In genomic region chr3:174441588-174442316, GRCh38 we compare ENCODE assay signal across 8 cellular contexts.
DNase-seq lines count a peak whose midpoint lies in the region; ATAC-seq and TF ChIP-seq lines count a peak whose summit lies in the region.

No MANE protein-coding gene starts in this region.

- peaks cover 22% of the 10 kb centered on the region for H3K36me3 Mint-ChIP-seq in Calu3 (ENCODE audit: insufficient read depth, unreplicated experiment)
- peaks cover 4% of the 10 kb centered on the region for H3K36me3 Mint-ChIP-seq in T-helper 17 cell (ENCODE audit: low read depth)

- CTCF ChIA-PET in Calu3 (lab: Charles Lee): interaction anchor here (0.9 to 1.7 kb wide), 6 partner anchors 53 to 1988 kb away, joined by 3 to 7 read pairs (median 5); no protein-coding TSS in a partner anchor

- H3K4me3 Mint-ChIP-seq in Calu3 (ENCODE audit: low read depth, unreplicated experiment) (peak overlapping the region; percentile 80), T-helper 17 cell (peak overlapping the region; percentile 73)

- in situ Hi-C loops in GM13976 (cut with MboI; ENCODE audit: low sequenced_read_pairs, unreplicated experiment): no loop called here

- TSS peak; percentile 78 for BruUV-seq in Calu3 (replicated peaks; lab: Mats Ljungman, UMichigan)

- ATAC-seq in T-helper 17 cell: no peak

- TF ChIP-seq CTCF in Calu3 (IDR thresholded peaks at IDR 0.05; ENCODE audit: unreplicated experiment) (no peak), HL-60 (IDR thresholded peaks at IDR 0.05; ENCODE audit: insufficient read depth, low read length) (no peak), foreskin fibroblast (IDR thresholded peaks at IDR 0.05; ENCODE audit: low read depth, low read length) (no peak), retinal pigment epithelial cell (conservative IDR thresholded peaks at IDR 0.05; ENCODE audit: low read depth, low read length) (no peak), GM13976 (IDR thresholded peaks at IDR 0.05; ENCODE audit: borderline replicate concordance, control extremely low read depth, extremely low read depth, insufficient read depth, missing control alignments) (no peak)

- peak overlapping the region; percentile 62 for H3K27ac Mint-ChIP-seq in Calu3 (ENCODE audit: unreplicated experiment)
- no peak overlapping the region for H3K27ac Mint-ChIP-seq in T-helper 17 cell

- DNase-seq in Calu3 (no peak), HL-60 (ENCODE audit: low read depth in 1 of 2, low spot score in 1 of 2) (no peak), T-helper 17 cell (no peak), foreskin fibroblast (peak in 1 of 2 donors; percentile 37), retinal pigment epithelial cell (ENCODE audit: low read depth) (peak; percentile 30), 8988T (no peak), GM13976 (ENCODE audit: low spot score) (no peak)
- DNase-seq in effector CD4-positive, alpha-beta T cell: no peak

- H3K4me1 Mint-ChIP-seq in Calu3 (ENCODE audit: low read depth, unreplicated experiment) (peaks cover 14% of the 10 kb centered on the region), T-helper 17 cell (peaks cover 2% of the 10 kb centered on the region)

- H3K9me3 ChIP-seq in T-helper 17 cell (ENCODE audit: control insufficient read depth, low read length, poor library complexity, severe bottlenecking): no peaks in the 10 kb centered on the region

- H3K27ac ChIP-seq in HL-60 (replicated peaks): peak overlapping the region; percentile 96

- no peaks in the 10 kb centered on the region for H3K27me3 Mint-ChIP-seq in Calu3 (ENCODE audit: unreplicated experiment)
- peaks cover 15% of the 10 kb centered on the region for H3K27me3 Mint-ChIP-seq in T-helper 17 cell

- intact Hi-C loops in Calu3 (cut with micrococcal nuclease; ENCODE audit: unreplicated experiment): loop anchor here (2.0 to 5.0 kb wide), 3 partner anchors 179 to 711 kb away; partner anchors contain the start of gene NAALADL2

- peak overlapping the region; percentile 76 for H3K4me3 ChIP-seq in HL-60 (replicated peaks; ENCODE audit: insufficient read depth, low read length)
- H3K4me3 ChIP-seq in foreskin fibroblast (ENCODE audit: low read depth in 1 of 2, low read length in 2 of 2): peak overlapping the region; percentile 68 to 81
- peak overlapping the region; percentile 65 for H3K4me3 ChIP-seq in retinal pigment epithelial cell (ENCODE audit: low read length)

- no peaks in the 10 kb centered on the region for H3K27me3 ChIP-seq in HL-60 (ENCODE audit: insufficient read depth, poor library complexity, severe bottlenecking)

- no peaks in the 10 kb centered on the region for H3K9me3 Mint-ChIP-seq in Calu3 (ENCODE audit: low read depth, unreplicated experiment)
